27 cellular contexts compared by ENCODE assay signal in genomic region chr7:100038326-100038725, GRCh38.
"Had no signal": no experiment of that assay in that cellular context is flagged by ENCODE, and none has a peak within 500 bp of the region (broad histone marks: within the 10 kb centered on the region; RNA-seq: fewer than 3 reads in every experiment).

No MANE protein-coding gene starts in this region.

- H3K4me1 ChIP-seq: ascending aorta had no signal

- DNase-seq: activated CD4-positive, alpha-beta memory T cell treated with anti-CD3 and anti-CD28 coated beads for 36 hours; activated CD4-positive, alpha-beta T cell treated with anti-CD3 and anti-CD28 coated beads for 36 hours; activated CD4-positive, alpha-beta T cell treated with anti-CD3 and anti-CD28 coated beads, Interleukin-2, amount 10 ng/mL, durations not matched to agents 24 days and 14 days; activated CD4-positive, CD25-positive, alpha-beta regulatory T cell; activated CD4-positive, CD25-positive, alpha-beta regulatory T cell treated with anti-CD3 and anti-CD28 coated beads, Interleukin-2, amount 50 U/mL, for 72 hours; activated CD8-positive, alpha-beta memory T cell treated with anti-CD3 and anti-CD28 coated beads, Interleukin-2, amount 10 ng/mL, durations not matched to agents 7 days and 5 days; activated CD8-positive, alpha-beta memory T cell treated with anti-CD3 and anti-CD28 coated beads, Interleukin-2, amount 50 U/mL, for 4 hours; activated CD8-positive, alpha-beta T cell treated with anti-CD3 and anti-CD28 coated beads, Interleukin-2, amount 10 ng/mL, durations not matched to agents 7 days and 5 days; activated gamma-delta T cell; activated naive CD4-positive, alpha-beta T cell; activated naive CD4-positive, alpha-beta T cell treated with anti-CD3 and anti-CD28 coated beads, Interleukin-2, amount 10 ng/mL, durations not matched to agents 7 days and 5 days; activated naive CD8-positive, alpha-beta T cell treated with anti-CD3 and anti-CD28 coated beads, Interleukin-2, amount 10 ng/mL, durations not matched to agents 7 days and 5 days; activated T-cell treated with anti-CD3 and anti-CD28 coated beads, Interleukin-2, amount 50 U/mL, for 1 hour; activated T-cell treated with anti-CD3 and anti-CD28 coated beads, Interleukin-2, amount 50 U/mL, for 48 hours; brain microvascular endothelial cell; dorsolateral prefrontal cortex; effector memory CD4-positive, alpha-beta T cell; endodermal cell; foreskin fibroblast; head of caudate nucleus; T-helper 2 cell had no signal

- ATAC-seq: activated CD4-positive, alpha-beta T cell treated with anti-CD3 and anti-CD28 coated beads for 36 hours; activated CD8-positive, alpha-beta memory T cell treated with anti-CD3 and anti-CD28 coated beads, Interleukin-2, amount 10 ng/mL, durations not matched to agents 7 days and 5 days; activated CD8-positive, alpha-beta T cell treated with anti-CD3 and anti-CD28 coated beads, Interleukin-2, amount 10 ng/mL, durations not matched to agents 7 days and 5 days; activated naive CD4-positive, alpha-beta T cell treated with anti-CD3 and anti-CD28 coated beads, Interleukin-2, amount 50 U/mL, for 72 hours; esophagus mucosa had no signal

- H3K4me3 ChIP-seq: ascending aorta, coronary artery, dorsolateral prefrontal cortex had no signal

- FAIRE-seq: bronchial epithelial cell, frontal cortex had no signal

- H3K27ac ChIP-seq: ascending aorta, brain microvascular endothelial cell, coronary artery had no signal

- H3K9me3 ChIP-seq: ascending aorta had no signal

- H3K27me3 ChIP-seq: ascending aorta, brain microvascular endothelial cell, dorsolateral prefrontal cortex had no signal
